Comparison of ENCODE assay signal across 8 cellular contexts in genomic region chr9:23160491-23160890, GRCh38.
"Had no signal": no experiment of that assay in that cellular context is flagged by ENCODE, and none has a peak within 500 bp of the region (broad histone marks: within the 10 kb centered on the region; RNA-seq: fewer than 3 reads in every experiment).

No MANE protein-coding gene starts in this region.

- H3K4me3 ChIP-seq: GM12878 had no signal

- DNase-seq: GDM1, GF-D8 had no signal

- FAIRE-seq: G401.6, GM12878, GM12891, GM12892, GM18507, GM19239 had no signal

- ATAC-seq: GM12878 had no signal
